ENCODE assay signal across 39 cellular contexts in the genomic region with DNA sequence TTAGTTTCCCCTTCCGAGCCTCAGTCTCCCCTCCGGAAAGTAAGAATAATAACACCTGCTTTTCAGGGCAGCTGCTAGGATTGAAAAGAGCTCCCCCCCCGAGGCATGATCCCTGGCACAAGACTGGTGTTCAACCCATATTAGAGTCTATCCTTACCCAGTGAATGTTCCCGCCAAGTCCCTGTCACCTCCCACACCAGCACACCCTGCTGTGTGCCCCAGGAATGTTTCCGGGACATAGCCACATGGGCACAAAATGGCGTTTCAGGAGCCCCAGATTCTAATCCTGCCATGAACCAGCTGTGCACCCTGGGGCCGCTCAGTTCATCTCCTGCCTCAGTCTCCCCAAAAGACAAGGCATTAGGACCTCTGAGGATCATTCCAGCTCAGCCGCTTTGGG. TPM values are rescaled to one million over a fixed set of nuclear protein-coding genes. Genes with fewer than 3 reads are reported as not detected.
"Had no signal": no experiment of that assay in that cellular context is flagged by ENCODE, and none has a peak within 500 bp of the region (broad histone marks: within the 10 kb centered on the region; RNA-seq: fewer than 3 reads in every experiment).

No MANE protein-coding gene starts in this region.

- DNase-seq: activated B cell treated with CpG ODN at 0.5 μM for 24 hours; activated CD4-positive, alpha-beta memory T cell treated with anti-CD3 and anti-CD28 coated beads for 36 hours; activated CD4-positive, alpha-beta T cell treated with anti-CD3 and anti-CD28 coated beads for 4 hours; activated CD4-positive, alpha-beta T cell treated with anti-CD3 and anti-CD28 coated beads, Interleukin-2, amount 50 U/mL, for 1 hour; activated CD4-positive, CD25-positive, alpha-beta regulatory T cell treated with anti-CD3 and anti-CD28 coated beads, Interleukin-2, amount 50 U/mL, for 72 hours; activated CD8-positive, alpha-beta memory T cell treated with anti-CD3 and anti-CD28 coated beads for 24 hours; activated CD8-positive, alpha-beta memory T cell treated with anti-CD3 and anti-CD28 coated beads, Interleukin-2, amount 10 ng/mL, durations not matched to agents 7 days and 5 days; activated CD8-positive, alpha-beta memory T cell treated with anti-CD3 and anti-CD28 coated beads, Interleukin-2, amount 50 U/mL, for 48 hours; activated effector memory CD4-positive, alpha-beta T cell treated with Interleukin-2 at 50 U/mL for 16 hours; activated naive CD4-positive, alpha-beta T cell treated with anti-CD3 and anti-CD28 coated beads, Interleukin-2, amount 10 ng/mL, durations not matched to agents 7 days and 5 days; activated naive CD8-positive, alpha-beta T cell treated with anti-CD3 and anti-CD28 coated beads, Interleukin-2, amount 50 U/mL, for 24 hours; activated T-cell treated with anti-CD3 and anti-CD28 coated beads, Interleukin-2, amount 50 U/mL, for 48 hours; anterior cingulate cortex; NCI-H1092 treated with DMSO at 0.1 percent for 48 hours; NCI-H1417; NCI-H146; NCI-H187; NCI-H2029 treated with DMSO at 0.1 percent for 48 hours; NCI-H2107; NCI-H2171; NCI-H510A; NCI-H526; NCI-H748 treated with DMSO at 0.1 percent for 48 hours; NK-92 treated with Interleukin-12 subunit alpha and Interleukin-12 subunit beta, amount 100 ng/mL, for 24 hours; PC-3; SIG-M5; SW 1271; T-helper 1 cell; T-helper 2 cell; T-helper 9 cell had no signal

- H3K9me3 Mint-ChIP-seq: activated CD4-positive, alpha-beta memory T cell treated with anti-CD3 and anti-CD28 coated beads for 36 hours; activated naive CD4-positive, alpha-beta T cell treated with anti-CD3 and anti-CD28 coated beads, Interleukin-2, amount 10 ng/mL, durations not matched to agents 7 days and 5 days; activated naive CD8-positive, alpha-beta T cell treated with anti-CD3 and anti-CD28 coated beads, Interleukin-2, amount 50 U/mL, for 24 hours had no signal

- H3K4me3 Mint-ChIP-seq: activated B cell treated with CpG ODN at 0.5 μM for 24 hours; activated CD4-positive, alpha-beta memory T cell treated with anti-CD3 and anti-CD28 coated beads for 36 hours; activated CD8-positive, alpha-beta memory T cell treated with anti-CD3 and anti-CD28 coated beads, Interleukin-2, amount 10 ng/mL, durations not matched to agents 7 days and 5 days; activated naive CD4-positive, alpha-beta T cell treated with anti-CD3 and anti-CD28 coated beads, Interleukin-2, amount 10 ng/mL, durations not matched to agents 7 days and 5 days; activated naive CD8-positive, alpha-beta T cell; activated naive CD8-positive, alpha-beta T cell treated with anti-CD3 and anti-CD28 coated beads, Interleukin-2, amount 50 U/mL, for 24 hours had no signal

- H3K27me3 Mint-ChIP-seq: activated CD4-positive, alpha-beta memory T cell treated with anti-CD3 and anti-CD28 coated beads for 36 hours had no signal

- ATAC-seq: activated CD8-positive, alpha-beta memory T cell treated with anti-CD3 and anti-CD28 coated beads, Interleukin-2, amount 10 ng/mL, durations not matched to agents 7 days and 5 days; activated naive CD8-positive, alpha-beta T cell treated with anti-CD3 and anti-CD28 coated beads, Interleukin-2, amount 50 U/mL, for 24 hours; K562; PC-3; Right ventricle myocardium inferior had no signal

- H3K27ac Mint-ChIP-seq: activated B cell treated with CpG ODN at 0.5 μM for 24 hours; activated CD4-positive, alpha-beta memory T cell treated with anti-CD3 and anti-CD28 coated beads for 36 hours; activated CD8-positive, alpha-beta memory T cell treated with anti-CD3 and anti-CD28 coated beads, Interleukin-2, amount 10 ng/mL, durations not matched to agents 7 days and 5 days; activated naive CD4-positive, alpha-beta T cell treated with anti-CD3 and anti-CD28 coated beads, Interleukin-2, amount 10 ng/mL, durations not matched to agents 7 days and 5 days; activated naive CD8-positive, alpha-beta T cell; activated naive CD8-positive, alpha-beta T cell treated with anti-CD3 and anti-CD28 coated beads, Interleukin-2, amount 50 U/mL, for 24 hours had no signal

- H3K36me3 Mint-ChIP-seq: activated CD4-positive, alpha-beta memory T cell treated with anti-CD3 and anti-CD28 coated beads for 36 hours; activated CD8-positive, alpha-beta memory T cell treated with anti-CD3 and anti-CD28 coated beads, Interleukin-2, amount 10 ng/mL, durations not matched to agents 7 days and 5 days; activated naive CD4-positive, alpha-beta T cell treated with anti-CD3 and anti-CD28 coated beads, Interleukin-2, amount 10 ng/mL, durations not matched to agents 7 days and 5 days; activated naive CD8-positive, alpha-beta T cell; brain had no signal

- H3K4me3 ChIP-seq: K562 had no signal

- H3K27ac ChIP-seq: RWPE1, VCaP had no signal

RNA-seq across cellular contexts. Expression of gene MUC17, which starts 0.6 kb away (rescaled TPM):
- total RNA-seq: activated B cell treated with CpG ODN at 0.5 μM for 24 hours; activated CD4-positive, alpha-beta memory T cell treated with anti-CD3 and anti-CD28 coated beads for 36 hours; activated CD8-positive, alpha-beta memory T cell treated with anti-CD3 and anti-CD28 coated beads, Interleukin-2, amount 10 ng/mL, durations not matched to agents 7 days and 5 days; bronchial epithelial cell; K562; M059J; PC-3; Right ventricle myocardium inferior; SK-MEL-5 had no signal
- polyA plus RNA-seq: K562 had no signal

RNA-seq across cellular contexts. Expression of gene MUC12, which starts 51.1 kb away (rescaled TPM):
- total RNA-seq: activated B cell treated with CpG ODN at 0.5 μM for 24 hours, Right ventricle myocardium inferior, SK-MEL-5 had no signal
